Comparison of ENCODE assay signal across 8 cellular contexts in the genomic region with DNA sequence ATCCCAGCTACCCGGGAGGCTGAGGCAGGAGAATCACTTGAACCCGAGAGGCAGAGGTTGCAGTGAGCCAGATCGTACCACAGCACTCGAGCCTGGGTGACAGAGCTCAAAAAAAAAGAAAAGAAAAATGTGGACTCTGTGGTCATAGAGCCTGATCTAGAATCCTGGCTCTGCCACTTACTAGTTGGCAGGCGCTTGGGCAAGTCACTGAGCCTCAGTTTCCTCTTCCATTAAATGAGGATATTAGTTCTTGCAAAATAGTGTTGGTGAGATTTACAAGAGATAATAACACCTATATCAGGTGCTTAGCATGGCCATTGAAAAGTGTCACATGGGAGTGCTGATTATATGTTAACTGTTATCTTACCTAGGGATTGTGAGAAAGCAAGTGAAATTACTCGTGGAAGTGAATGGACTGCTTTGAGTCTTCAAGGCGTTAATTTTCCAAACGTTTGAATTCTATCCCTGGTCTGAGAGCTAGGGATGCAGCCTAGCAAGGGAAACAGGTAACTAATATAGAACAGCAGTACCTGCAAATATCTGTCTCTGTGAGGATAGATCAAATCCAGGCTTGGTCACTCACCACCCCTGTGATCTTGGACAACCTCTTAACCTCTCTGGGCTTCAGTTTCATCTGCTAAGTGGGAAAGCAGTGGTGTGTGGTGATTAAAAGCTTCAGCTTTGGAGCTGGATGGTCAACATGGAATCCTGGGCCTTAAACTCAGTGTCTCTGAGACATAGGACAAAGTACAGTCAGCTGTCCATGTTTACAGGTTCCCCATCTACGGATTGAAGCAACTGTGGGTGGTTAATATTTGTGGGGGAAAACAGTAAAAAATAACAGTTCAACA. TPM values are rescaled to one million over a fixed set of nuclear protein-coding genes. Genes with fewer than 3 reads are reported as not detected.
DNase-seq lines count a peak whose midpoint lies in the region; ATAC-seq and TF ChIP-seq lines count a peak whose summit lies in the region.

No MANE protein-coding gene starts in this region.

- no peaks in the 10 kb centered on the region for H3K9me3 ChIP-seq in ES-I3 (ENCODE audit: control insufficient read depth, insufficient read depth, low read length)
- no peaks in the 10 kb centered on the region for H3K9me3 ChIP-seq in RWPE2 (ENCODE audit: severe bottlenecking)
- H3K9me3 ChIP-seq in esophagus muscularis mucosa, result no peaks in the 10 kb centered on the region

- no peak for TF ChIP-seq EP300 in esophagus muscularis mucosa (IDR thresholded peaks at IDR 0.05)

- WGBS in esophagus muscularis mucosa, result 88% methylated on average over 9 of the region's 9 CpGs

- H3K27ac ChIP-seq in RWPE2 (ENCODE audit: poor library complexity, severe bottlenecking) (peak overlapping the region; percentile 46), esophagus muscularis mucosa (replicated peaks in 1 of 4) (peak overlapping the region in 3 of 4 donors; percentile 84 to 92 (median 87))

- TF ChIP-seq CTCF in RWPE2 (IDR thresholded peaks at IDR 0.05; ENCODE audit: poor library complexity, severe bottlenecking) (no peak), esophagus muscularis mucosa (IDR thresholded peaks at IDR 0.05) (no peak)

- peak overlapping the region; percentile 71 for H3K4me3 ChIP-seq in RWPE2 (ENCODE audit: severe bottlenecking)
- H3K4me3 ChIP-seq in esophagus muscularis mucosa, result peak overlapping the region; percentile 69 to 93 (median 79)

- peak overlapping the region; percentile 86; the same call in 1 of the 2 replicates for H3K9ac ChIP-seq in ES-I3 (ENCODE audit: low read depth, low read length)

- H3K27me3 ChIP-seq in RWPE2 (ENCODE audit: insufficient read depth, poor library complexity, severe bottlenecking) (no peaks in the 10 kb centered on the region), esophagus muscularis mucosa (no peaks in the 10 kb centered on the region)

- H3K4me1 ChIP-seq in ES-I3 (ENCODE audit: insufficient read depth, low read length) (peaks cover 12% of the 10 kb centered on the region; the same call in 1 of the 2 replicates), RWPE2 (ENCODE audit: insufficient read depth, poor library complexity, severe bottlenecking) (peaks cover 11% of the 10 kb centered on the region), esophagus muscularis mucosa (peaks cover 9 to 26% (median 24%) of the 10 kb centered on the region in 4 donors)

- no peak for TF ChIP-seq POLR2A in esophagus muscularis mucosa (IDR thresholded peaks at IDR 0.05; ENCODE audit: low read depth)

- intact Hi-C loops in esophagus muscularis mucosa (cut with DNase I), result loop anchor here (5.0 kb wide), 1 partner anchor 43 kb away; the partner anchor contains the start of gene IL4R

- H3K36me3 ChIP-seq in ES-I3 (ENCODE audit: insufficient read depth, low read length) (no peaks in the 10 kb centered on the region), RWPE2 (ENCODE audit: low read depth) (no peaks in the 10 kb centered on the region; the same call in 1 of the 2 replicates), esophagus muscularis mucosa (no peaks in the 10 kb centered on the region)

- DNase-seq in RWPE2 (ENCODE audit: low spot score) (no peak), esophagus muscularis mucosa (ENCODE audit: extremely low spot score) (peak; percentile 37), retina (peak; percentile 4), middle frontal gyrus (ENCODE audit: extremely low spot score, low spot score) (no peak), NCI-H1436 (lab: John Stamatoyannopoulos, UW) (no peak), mesenteric fat pad (ENCODE audit: low spot score) (no peak)

- no peak for ATAC-seq in RWPE2 (ENCODE audit: low read depth)
- ATAC-seq in HG03469 (IDR thresholded peaks at IDR 0.05; ENCODE audit: unreplicated experiment), result no peak

RNA-seq across cellular contexts. Expression of gene NSMCE1, which starts 1.0 kb away (rescaled TPM):
- total RNA-seq in esophagus muscularis mucosa, result 10 to 100 TPM; 49.7 to 68.8 (median 64.0) TPM
- 39.6 TPM for total RNA-seq in mesenteric fat pad

RNA-seq across cellular contexts. Expression of gene IL4R, which starts 44.2 kb away (rescaled TPM):
- total RNA-seq in esophagus muscularis mucosa (100 to 1,000 TPM in 3 of 4 donors, 10 to 100 TPM in 1; 72.7 to 167 (median 116) TPM), mesenteric fat pad (85.8 TPM)

Comparison
In these comparisons a context has a peak if more than half of its experiments do, and no peak if none do; other contexts are left out.
1. DNase-seq: peak in esophagus muscularis mucosa (single experiment) and retina (single experiment); none in RWPE2 (single experiment), middle frontal gyrus (single experiment), NCI-H1436 (single experiment) and mesenteric fat pad (single experiment).